In genomic region chr2:84116132-84116531, GRCh38 we compare ENCODE assay signal across 19 cellular contexts.
A peak's percentile ranks its signal among the peaks of the same experiment; 100 is the strongest.
DNase-seq lines count a peak whose midpoint lies in the region; ATAC-seq and TF ChIP-seq lines count a peak whose summit lies in the region.
"Had no signal": no experiment of that assay in that cellular context is flagged by ENCODE, and none has a peak within 500 bp of the region (broad histone marks: within the 10 kb centered on the region; RNA-seq: fewer than 3 reads in every experiment).

No MANE protein-coding gene starts in this region.

- H3K36me3 ChIP-seq in cardiac muscle cell (no peaks in the 10 kb centered on the region), left lung (no peaks in the 10 kb centered on the region), prostate gland (no peaks in the 10 kb centered on the region)
- H3K36me3 ChIP-seq: BLaER1 treated with 17β-estradiol and CSF1 and Interleukin-3, amounts not matched to agents 10 nM and 100 nM had no signal

- H3K4me1 ChIP-seq in cardiac muscle cell (ENCODE audit: low read depth), result peaks cover 4% of the 10 kb centered on the region
- no peaks in the 10 kb centered on the region for H3K4me1 ChIP-seq in left lung
- no peaks in the 10 kb centered on the region for H3K4me1 ChIP-seq in prostate gland (replicated peaks)
- H3K4me1 ChIP-seq: BLaER1 treated with 17β-estradiol and CSF1 and Interleukin-3, amounts not matched to agents 10 nM and 100 nM had no signal

- no peak overlapping the region for H3K4me3 ChIP-seq in cardiac muscle cell
- H3K4me3 ChIP-seq in left lung, result no peak overlapping the region
- H3K4me3 ChIP-seq in prostate gland, result no peak overlapping the region
- H3K4me3 ChIP-seq: BLaER1 treated with 17β-estradiol and CSF1 and Interleukin-3, amounts not matched to agents 10 nM and 100 nM; GM12878; GM23338 had no signal

- TF ChIP-seq CTCF in cardiac muscle cell (IDR thresholded peaks at IDR 0.05; ENCODE audit: low read depth, low read length) (no peak), left lung (IDR thresholded peaks at IDR 0.05) (no peak), prostate gland (IDR thresholded peaks at IDR 0.05) (no peak)

- 40% methylated on average over 4 of the region's 4 CpGs for WGBS in prostate gland

- H3K9me3 ChIP-seq in cardiac muscle cell (ENCODE audit: low read depth), result no peaks in the 10 kb centered on the region
- peaks cover 0 to 6% of the 10 kb centered on the region in 2 donors for H3K9me3 ChIP-seq in left lung
- H3K9me3 ChIP-seq in prostate gland, result no peaks in the 10 kb centered on the region

- peak in 1 of 2 donors; percentile 69 for DNase-seq in cardiac muscle cell (ENCODE audit: low read depth in 1 of 2, low spot score in 1 of 2)
- DNase-seq in cardiac septum (ENCODE audit: low spot score), result no peak
- peak; percentile 69 for DNase-seq in NCI-H226
- DNase-seq in left lung, result no peak
- DNase-seq in prostate gland (ENCODE audit: low spot score), result no peak
- no peak for DNase-seq in NCI-H146 treated with DMSO at 0.1 percent for 48 hours (lab: John Stamatoyannopoulos, UW; ENCODE audit: unreplicated experiment)
- DNase-seq: CD4-positive, alpha-beta T cell; CD8-positive, alpha-beta memory T cell; DMS 273 treated with DMSO at 0.1 percent for 48 hours; DMS79; EL; GDM1; H9; HFFc6 had no signal

- H3K27me3 ChIP-seq in cardiac muscle cell (no peaks in the 10 kb centered on the region), left lung (no peaks in the 10 kb centered on the region), prostate gland (replicated peaks; ENCODE audit: insufficient read depth) (no peaks in the 10 kb centered on the region)
- H3K27me3 ChIP-seq: BLaER1 treated with 17β-estradiol and CSF1 and Interleukin-3, amounts not matched to agents 10 nM and 100 nM had no signal

- H3K27ac ChIP-seq in cardiac muscle cell, result peak overlapping the region; percentile 50
- H3K27ac ChIP-seq in left lung, result no peak overlapping the region
- no peak overlapping the region for H3K27ac ChIP-seq in prostate gland
- H3K27ac ChIP-seq: 22Rv1; BLaER1 treated with 17β-estradiol and CSF1 and Interleukin-3, amounts not matched to agents 10 nM and 100 nM had no signal

- intact Hi-C loops in cardiac septum (cut with DNase I), result no loop called here
- intact Hi-C loops in left lung (cut with DNase I), result no loop called here
- intact Hi-C loops in prostate gland (cut with DNase I), result no loop called here

- ATAC-seq in left lung (peak; percentile 15), GM19452 (IDR thresholded peaks at IDR 0.05; ENCODE audit: unreplicated experiment) (no peak)
- ATAC-seq: GM23338 had no signal

- TF ChIP-seq POLR2A in prostate gland (IDR thresholded peaks at IDR 0.05), result no peak
